8 cellular contexts compared by ENCODE assay signal in the genomic region with DNA sequence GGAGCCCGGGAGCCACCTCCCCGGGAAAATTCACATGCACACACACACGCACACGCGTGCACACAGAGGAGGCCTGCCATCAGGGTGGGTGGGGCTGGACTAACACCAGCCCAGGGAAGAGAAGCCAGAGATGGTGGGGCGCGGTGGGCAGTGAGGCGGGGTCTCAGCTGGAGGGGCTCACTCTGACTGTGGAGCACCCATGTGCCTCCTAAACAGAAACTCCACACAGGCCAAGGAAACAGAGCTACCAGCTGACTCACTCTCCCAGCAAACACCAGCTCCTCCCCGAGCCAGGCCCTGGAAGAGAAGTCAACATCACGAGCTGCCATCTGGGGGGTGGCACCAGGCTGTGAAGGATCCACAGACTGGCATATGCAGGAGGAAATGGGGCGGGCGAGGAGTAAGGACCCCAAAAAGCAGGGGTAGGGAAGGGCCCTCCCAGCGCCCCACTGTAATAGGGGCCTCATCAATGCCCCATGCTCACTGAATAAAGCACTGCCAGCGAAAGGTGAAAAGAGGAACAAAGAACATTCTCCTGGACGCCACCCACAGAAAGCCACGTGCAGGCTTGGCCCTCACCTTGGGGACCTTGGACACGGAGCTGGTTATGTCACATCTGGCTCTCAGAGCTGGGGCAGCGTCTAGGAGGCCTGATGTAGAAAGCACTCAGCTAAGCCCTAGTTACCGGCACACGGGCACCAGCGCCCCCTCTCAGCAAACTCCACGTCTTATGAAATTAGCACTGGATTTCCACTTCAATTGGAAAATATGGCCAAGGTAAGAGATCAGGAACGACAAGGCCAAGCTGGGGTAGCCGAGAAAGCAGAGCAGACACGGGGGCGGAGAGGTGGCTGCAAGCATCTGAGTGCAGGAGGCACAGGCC. TPM values are rescaled to one million over a fixed set of nuclear protein-coding genes. Genes with fewer than 3 reads are reported as not detected.
DNase-seq lines count a peak whose midpoint lies in the region; ATAC-seq, FAIRE-seq and TF ChIP-seq lines count a peak whose summit lies in the region.

No MANE protein-coding gene starts in this region.

- peaks cover 0 to 24% of the 10 kb centered on the region in 2 donors for H3K4me1 Mint-ChIP-seq in natural killer cell

- no peaks in the 10 kb centered on the region for H3K27me3 ChIP-seq in H7 (ENCODE audit: control insufficient read depth, insufficient read depth, low read length)

- H3K27ac Mint-ChIP-seq in natural killer cell: no peak overlapping the region

- no peaks in the 10 kb centered on the region for H3K36me3 Mint-ChIP-seq in natural killer cell

- ATAC-seq in mucosa of descending colon (peak; percentile 70), HG03354 (IDR thresholded peaks at IDR 0.05; ENCODE audit: poor library complexity, severe bottlenecking, unreplicated experiment) (no peak), natural killer cell (no peak)

- H3K36me3 ChIP-seq in H7 (replicated peaks; ENCODE audit: control insufficient read depth, insufficient read depth, low read length) (no peaks in the 10 kb centered on the region), mucosa of descending colon (ENCODE audit: low read depth) (no peaks in the 10 kb centered on the region)

- H3K9me3 ChIP-seq in mucosa of descending colon: no peaks in the 10 kb centered on the region

- TF ChIP-seq POLR2A in erythroblast (IDR thresholded peaks at IDR 0.05; ENCODE audit: low read length): peak; percentile 53

- peaks cover 55% of the 10 kb centered on the region for H3K4me1 ChIP-seq in mucosa of descending colon (ENCODE audit: low read depth)

- H3K4me3 Mint-ChIP-seq in natural killer cell: no peak overlapping the region

- intact Hi-C loops in mucosa of descending colon (cut with DNase I, micrococcal nuclease): no loop called here
- intact Hi-C loops in natural killer cell (cut with micrococcal nuclease): no loop called here

- H3K4me3 ChIP-seq in H7 (ENCODE audit: insufficient read depth, low read depth, low read length): 0 out of 2 replicates have a peak overlapping the region, but pooled peaks have one; percentile 0
- H3K4me3 ChIP-seq in mucosa of descending colon: no peak overlapping the region

- DNase-seq in D721Med (ENCODE audit: insufficient read length, low spot score): no peak
- DNase-seq in H7: no peak
- peak; percentile 67 for DNase-seq in RKO (ENCODE audit: low spot score)
- peak; percentile 53 to 81 for DNase-seq in erythroblast (lab: John Stamatoyannopoulos, UW)
- DNase-seq in mucosa of descending colon: peak; percentile 78 to 82 (median 81)
- no peak for DNase-seq in natural killer cell
- no peak for DNase-seq in activated CD4-positive, alpha-beta T cell treated with anti-CD3 and anti-CD28 coated beads, Interleukin-2, amount 50 U/mL, for 48 hours

- no peak for FAIRE-seq in D721Med (lab: Jason Lieb, UNC)

- peak; percentile 16 for TF ChIP-seq CTCF in D721Med (IDR thresholded peaks at IDR 0.05; ENCODE audit: insufficient read depth, missing control alignments)
- no peak for TF ChIP-seq CTCF in mucosa of descending colon (IDR thresholded peaks at IDR 0.05)
- no peak for TF ChIP-seq CTCF in natural killer cell (IDR thresholded peaks at IDR 0.05)

- H3K27me3 Mint-ChIP-seq in natural killer cell (ENCODE audit: low read depth in 2 of 2): peaks cover 5 to 20% of the 10 kb centered on the region in 2 donors

- H3K9me3 Mint-ChIP-seq in natural killer cell: no peaks in the 10 kb centered on the region

RNA-seq across cellular contexts. Expression of gene INF2, which starts 8.4 kb away (rescaled TPM):
- 62.8 and 78.6 TPM in 2 replicates for total RNA-seq in H7 (2014; rRNA removed; shearing (Covaris generic))
- total RNA-seq in mucosa of descending colon (100 to 1,000 TPM; 132 to 216 (median 176) TPM), natural killer cell (10 to 100 TPM; 12.7 to 21.9 (median 15.3) TPM)

RNA-seq across cellular contexts. Expression of gene ADSS1, which starts 43.0 kb away (rescaled TPM):
- 10.3 and 11.2 TPM in 2 replicates for total RNA-seq in H7 (2014; rRNA removed; shearing (Covaris generic))
- 1 to 10 TPM; 2.0 to 6.0 (median 4.2) TPM for total RNA-seq in mucosa of descending colon
- 1 to 10 TPM; 2.1 to 2.7 (median 2.5) TPM for total RNA-seq in natural killer cell

Comparison
In these comparisons a context has a peak if more than half of its experiments do, and no peak if none do; other contexts are left out.
1. DNase-seq: peak in RKO (single experiment), erythroblast (2 of 2) and mucosa of descending colon (3 of 3); none in D721Med (single experiment), H7 (single experiment), natural killer cell (single experiment) and activated CD4-positive, alpha-beta T cell treated with anti-CD3 and anti-CD28 coated beads, Interleukin-2, amount 50 U/mL, for 48 hours (0 of 2).